9 cellular contexts compared by ENCODE assay signal in genomic region chr12:2624543-2625266, GRCh38.
DNase-seq lines count a peak whose midpoint lies in the region; ATAC-seq and TF ChIP-seq lines count a peak whose summit lies in the region.
"Had no signal": no experiment of that assay in that cellular context is flagged by ENCODE, and none has a peak within 500 bp of the region (broad histone marks: within the 10 kb centered on the region; RNA-seq: fewer than 3 reads in every experiment).

No MANE protein-coding gene starts in this region.

- in situ Hi-C loops in ACHN (cut with HindIII; ENCODE audit: low pct_ligation_motif_present, low pct_unique_long_range_greater_than_20kb, low sequenced_read_pairs), result no loop called here

- H3K4me3 ChIP-seq in PC-3 (ENCODE audit: low read length), result no peak overlapping the region
- H3K4me3 ChIP-seq: dorsolateral prefrontal cortex had no signal

- ATAC-seq in PC-3 (no peak), GM18519 (IDR thresholded peaks at IDR 0.05; ENCODE audit: low FRiP score, unreplicated experiment) (no peak), HG03432 (IDR thresholded peaks at IDR 0.05; ENCODE audit: unreplicated experiment) (no peak), HG03175 (IDR thresholded peaks at IDR 0.05; ENCODE audit: unreplicated experiment) (no peak)
- no peak for ATAC-seq in natural killer cell treated with Interleukin-12 subunit alpha and Interleukin-12 subunit beta and Interleukin-15 and Interleukin-18, amount 100 ng/mL, for 72 hours

- H3K4me1 Mint-ChIP-seq in natural killer cell treated with Interleukin-12 subunit alpha and Interleukin-12 subunit beta and Interleukin-15 and Interleukin-18, amount 100 ng/mL, for 72 hours (ENCODE audit: low read depth in 2 of 2), result peaks cover 0 to 3% of the 10 kb centered on the region in 2 donors

- no peaks in the 10 kb centered on the region for H3K9me3 ChIP-seq in PC-3 (ENCODE audit: low read length)

- intact Hi-C loops in PC-3 (cut with micrococcal nuclease), result no loop called here

- TF ChIP-seq CTCF in PC-3 (conservative IDR thresholded peaks at IDR 0.05; ENCODE audit: low read depth, low read length), result peak; percentile 56

- no peak overlapping the region for H3K4me3 Mint-ChIP-seq in natural killer cell treated with Interleukin-12 subunit alpha and Interleukin-12 subunit beta and Interleukin-15 and Interleukin-18, amount 100 ng/mL, for 72 hours

- no peak overlapping the region for H3K9ac ChIP-seq in PC-3 (ENCODE audit: low read length)

- DNase-seq in ACHN (peak; percentile 14), GDM1 (lab: John Stamatoyannopoulos, UW) (peak; percentile 74), PC-3 (peak; percentile 65), fibroblast of gingiva (ENCODE audit: low read depth) (peak; percentile 27)
- no peak for DNase-seq in natural killer cell treated with Interleukin-12 subunit alpha and Interleukin-12 subunit beta and Interleukin-15 and Interleukin-18, amount 100 ng/mL, for 72 hours (ENCODE audit: low spot score)

- no TSS peak for BruUV-seq in PC-3 (replicated peaks; lab: Mats Ljungman, UMichigan)

- CTCF ChIA-PET in PC-3 (lab: Charles Lee), result no interaction called here

- H4K20me1 ChIP-seq in PC-3 (ENCODE audit: low read length), result no peaks in the 10 kb centered on the region

- H3F3A ChIP-seq in PC-3 (ENCODE audit: low read length, unreplicated experiment), result no peaks in the 10 kb centered on the region

- no peaks in the 10 kb centered on the region for H3K79me2 ChIP-seq in PC-3 (ENCODE audit: low read length)

- H3K27me3 Mint-ChIP-seq in natural killer cell treated with Interleukin-12 subunit alpha and Interleukin-12 subunit beta and Interleukin-15 and Interleukin-18, amount 100 ng/mL, for 72 hours, result peaks cover 26 to 36% of the 10 kb centered on the region in 2 donors

- POLR2A ChIA-PET in PC-3 (lab: Charles Lee; ENCODE audit: unreplicated experiment), result no interaction called here

- no peak overlapping the region for H3K27ac ChIP-seq in PC-3 (ENCODE audit: low read length)

- H3K27me3 ChIP-seq in PC-3 (ENCODE audit: low read length), result peaks cover 77% of the 10 kb centered on the region
- H3K27me3 ChIP-seq: dorsolateral prefrontal cortex had no signal

- H3K36me3 Mint-ChIP-seq in natural killer cell treated with Interleukin-12 subunit alpha and Interleukin-12 subunit beta and Interleukin-15 and Interleukin-18, amount 100 ng/mL, for 72 hours, result no peaks in the 10 kb centered on the region

- H3K36me3 ChIP-seq in PC-3 (ENCODE audit: low read depth, low read length), result no peaks in the 10 kb centered on the region

- no peaks in the 10 kb centered on the region for H3K9me3 Mint-ChIP-seq in natural killer cell treated with Interleukin-12 subunit alpha and Interleukin-12 subunit beta and Interleukin-15 and Interleukin-18, amount 100 ng/mL, for 72 hours

- no peak overlapping the region for H2AFZ ChIP-seq in PC-3 (ENCODE audit: low read length)

- H3K27ac Mint-ChIP-seq in natural killer cell treated with Interleukin-12 subunit alpha and Interleukin-12 subunit beta and Interleukin-15 and Interleukin-18, amount 100 ng/mL, for 72 hours, result no peak overlapping the region

- H3K4me2 ChIP-seq in PC-3 (ENCODE audit: low read length), result no peak overlapping the region

- no peaks in the 10 kb centered on the region for H3K4me1 ChIP-seq in PC-3 (ENCODE audit: insufficient read depth, low read length)

- no peaks in the 10 kb centered on the region for H3K9me2 ChIP-seq in PC-3 (replicated peaks; ENCODE audit: low read length)
